Comparison of ENCODE assay signal across 14 cellular contexts in genomic region chr19:7618366-7618765, GRCh38. TPM values are rescaled to one million over a fixed set of nuclear protein-coding genes. Genes with fewer than 3 reads are reported as not detected.
DNase-seq lines count a peak whose midpoint lies in the region; ATAC-seq and TF ChIP-seq lines count a peak whose summit lies in the region.
"Had no signal": no experiment of that assay in that cellular context is flagged by ENCODE, and none has a peak within 500 bp of the region (broad histone marks: within the 10 kb centered on the region; RNA-seq: fewer than 3 reads in every experiment).

No MANE protein-coding gene starts in this region.

- TF ChIP-seq CTCF in PC-9 (conservative IDR thresholded peaks at IDR 0.05): no peak
- no peak for TF ChIP-seq CTCF in esophagus squamous epithelium (IDR thresholded peaks at IDR 0.05)
- TF ChIP-seq CTCF in psoas muscle (IDR thresholded peaks at IDR 0.05): no peak

- H3F3A ChIP-seq in PC-9 (ENCODE audit: insufficient read depth, low read depth): peaks cover 31% of the 10 kb centered on the region

- H3K4me3 ChIP-seq in PC-9 (peak overlapping the region; percentile 12; the same call in 1 of the 2 replicates), esophagus squamous epithelium (peak overlapping the region in 1 of 4 donors; percentile 7), psoas muscle (no peak overlapping the region)

- CTCF ChIA-PET in PC-9 (lab: Charles Lee): interaction anchor here (0.6 to 2.0 kb wide), 2 partner anchors 37 to 50 kb away, joined by 6 to 10 read pairs; no protein-coding TSS in a partner anchor
- CTCF ChIA-PET in HEK293T (lab: Yijun Ruan, JAX): no interaction called here

- H3K27ac ChIP-seq in PC-9 (peak overlapping the region; percentile 81), esophagus squamous epithelium (peak overlapping the region; percentile 76 to 91 (median 77)), psoas muscle (no peak overlapping the region)

- H3K9me2 ChIP-seq in PC-9 (ENCODE audit: insufficient read depth): no peaks in the 10 kb centered on the region

- H3K36me3 ChIP-seq in PC-9 (ENCODE audit: low read depth) (peaks cover 15% of the 10 kb centered on the region; the same call in 1 of the 2 replicates), esophagus squamous epithelium (peaks cover 21 to 96% (median 33%) of the 10 kb centered on the region in 3 donors), psoas muscle (ENCODE audit: insufficient read depth in 1 of 2, low read depth in 1 of 2) (peaks cover 8 to 51% of the 10 kb centered on the region in 2 donors)

- BruUV-seq in PC-9 (replicated peaks; lab: Mats Ljungman, UMichigan): no TSS peak

- peak; percentile 63 for DNase-seq in HT-29 (ENCODE audit: low spot score)
- peak; percentile 54 to 68 for DNase-seq in PC-9
- no peak for DNase-seq in esophagus squamous epithelium (lab: John Stamatoyannopoulos, UW)
- DNase-seq in psoas muscle: no peak
- DNase-seq in AG20443 (ENCODE audit: low spot score): no peak
- DNase-seq in HEK293T (ENCODE audit: extremely low spot score): no peak
- no peak for DNase-seq in activated naive CD4-positive, alpha-beta T cell (lab: John Stamatoyannopoulos, UW)
- DNase-seq: activated T-cell treated with anti-CD3 and anti-CD28 coated beads, Interleukin-2, amount 50 U/mL, for 4 hours; CD8-positive, alpha-beta memory T cell; GOT3; NCI-H187 treated with DMSO at 0.1 percent for 48 hours had no signal

- H3K4me1 ChIP-seq in PC-9 (replicated peaks; ENCODE audit: insufficient read depth) (peaks cover 30% of the 10 kb centered on the region), esophagus squamous epithelium (peaks cover 15 to 46% (median 26%) of the 10 kb centered on the region in 3 donors), psoas muscle (peaks cover 8% of the 10 kb centered on the region)

- H2AFZ ChIP-seq in PC-9: no peak overlapping the region

- no peaks in the 10 kb centered on the region for H4K20me1 ChIP-seq in PC-9 (ENCODE audit: insufficient read depth)

- no peaks in the 10 kb centered on the region for H3K27me3 ChIP-seq in PC-9 (ENCODE audit: insufficient read depth, low read depth)
- H3K27me3 ChIP-seq in esophagus squamous epithelium: no peaks in the 10 kb centered on the region
- no peaks in the 10 kb centered on the region for H3K27me3 ChIP-seq in psoas muscle (ENCODE audit: insufficient read depth in 3 of 3, low read length in 2 of 3)

- H3K9me3 ChIP-seq in PC-9 (ENCODE audit: insufficient read depth, low read depth) (no peaks in the 10 kb centered on the region), esophagus squamous epithelium (no peaks in the 10 kb centered on the region), psoas muscle (no peaks in the 10 kb centered on the region)

- peak in 3 of 4 donors; percentile 39 to 49 (median 47) for ATAC-seq in psoas muscle
- ATAC-seq in HG03457 (IDR thresholded peaks at IDR 0.05; ENCODE audit: unreplicated experiment): no peak
- ATAC-seq: activated T-cell treated with anti-CD3 and anti-CD28 coated beads, Interleukin-2, amount 50 U/mL, for 4 hours; WTC11 had no signal

- WGBS in esophagus squamous epithelium, 2 donors: 64 to 70% methylated on average over 1 to 4 of the region's 4 CpGs
- 20 to 45% (median 28%) methylated on average over 4 of the region's 4 CpGs for WGBS in psoas muscle, 3 donors

- POLR2A ChIA-PET in PC-9 (lab: Charles Lee; ENCODE audit: unreplicated experiment) (interaction anchor here (0.6 kb wide), 1 partner anchor 531 kb away, joined by 8 read pairs; no protein-coding TSS in a partner anchor), HEK293T (lab: Yijun Ruan, JAX) (interaction anchor here (0.9 to 2.2 kb wide), 2 partner anchors 9 to 11 kb away, joined by 3 to 8 read pairs; partner anchors contain the start of genes PET100 and XAB2)

- no peaks in the 10 kb centered on the region for H3K79me2 ChIP-seq in PC-9 (ENCODE audit: low read depth)

- no peak for TF ChIP-seq POLR2A in esophagus squamous epithelium (IDR thresholded peaks at IDR 0.05)

- H3K4me2 ChIP-seq in PC-9: peak overlapping the region; percentile 71

- intact Hi-C loops in PC-9 (cut with micrococcal nuclease; ENCODE audit: unreplicated experiment) (loop anchor here (2.0 kb wide), 2 partner anchors 50 to 60 kb away; no protein-coding TSS in a partner anchor), esophagus squamous epithelium (cut with DNase I) (no loop called here), psoas muscle (cut with DNase I) (loop anchor here in 1 of 2 donors (5.0 kb wide), 1 partner anchor 516 kb away; no protein-coding TSS in a partner anchor)

TF ChIP-seq in HEK293T, 16 proteins besides CTCF, POLR2A, EP300 and RAD21:
- TF ChIP-seq NFRKB (IDR thresholded peaks at IDR 0.05) (no peak), CTBP1 (IDR thresholded peaks at IDR 0.05; ENCODE audit: borderline replicate concordance) (no peak), FOXM1 (IDR thresholded peaks at IDR 0.05; ENCODE audit: borderline replicate concordance) (no peak), FOXK2 (IDR thresholded peaks at IDR 0.05) (no peak), ELF4 (IDR thresholded peaks at IDR 0.05) (no peak), FOXA1 (IDR thresholded peaks at IDR 0.05) (no peak), L3MBTL2 (conservative IDR thresholded peaks at IDR 0.05) (no peak), SP1 (IDR thresholded peaks at IDR 0.05) (no peak), BHLHE40 (IDR thresholded peaks at IDR 0.05; ENCODE audit: borderline replicate concordance) (no peak), ARNT (IDR thresholded peaks at IDR 0.05) (no peak), SUZ12 (IDR thresholded peaks at IDR 0.05) (no peak)

RNA-seq across cellular contexts. Expression of gene XAB2, which starts 11.0 kb away (rescaled TPM):
- total RNA-seq in HT-29 (2014; rRNA removed; shearing (Covaris generic)): 48.4 and 51.9 TPM in 2 replicates
- total RNA-seq in PC-9 (2021) (44.9 and 51.3 TPM in 2 replicates), esophagus squamous epithelium (10 to 100 TPM; 20.3 to 34.1 (median 27.8) TPM), psoas muscle (10 to 100 TPM; 19.2 to 36.3 (median 26.6) TPM)
- polyA plus RNA-seq in psoas muscle: 10 to 100 TPM; 23.5 to 29.7 (median 24.1) TPM

RNA-seq across cellular contexts. Expression of gene PET100, which starts 11.2 kb away (rescaled TPM):
- 26.6 and 27.7 TPM in 2 replicates for total RNA-seq in HT-29 (2014; rRNA removed; shearing (Covaris generic))
- total RNA-seq in PC-9 (2021) (149 and 222 TPM in 2 replicates), esophagus squamous epithelium (10 to 100 TPM; 22.9 to 43.1 (median 25.7) TPM), psoas muscle (100 to 1,000 TPM in 2 of 4 donors, 10 to 100 TPM in 2; 88.9 to 112 (median 101) TPM)
- 10 to 100 TPM; 49.6 to 93.1 (median 49.7) TPM for polyA plus RNA-seq in psoas muscle

RNA-seq across cellular contexts. Expression of gene PCP2, which starts 15.2 kb away (rescaled TPM):
- total RNA-seq in HT-29 (2014; rRNA removed; shearing (Covaris generic)): not detected in 2 replicates
- 0.92 and 1.0 TPM in 2 replicates for total RNA-seq in PC-9 (2021)
- total RNA-seq in esophagus squamous epithelium: under 1 TPM in 2 of 4 donors, not detected in 2; 0.53 to 0.57 TPM
- total RNA-seq in psoas muscle: not detected
- under 1 TPM in 1 of 3 donors, not detected in 2; 0.20 TPM for polyA plus RNA-seq in psoas muscle
- total RNA-seq: bronchial epithelial cell had no signal
- polyA plus RNA-seq: CD8-positive, alpha-beta memory T cell had no signal

RNA-seq across cellular contexts. Expression of gene STXBP2, which starts 18.5 kb away (rescaled TPM):
- 66.4 and 73.3 TPM in 2 replicates for total RNA-seq in HT-29 (2014; rRNA removed; shearing (Covaris generic))
- total RNA-seq in PC-9 (2021) (148 and 201 TPM in 2 replicates), esophagus squamous epithelium (10 to 100 TPM; 44.7 to 76.6 (median 55.2) TPM), psoas muscle (1 to 10 TPM; 2.7 to 4.5 (median 3.6) TPM)
- polyA plus RNA-seq in psoas muscle: 1 to 10 TPM in 2 of 3 donors, under 1 TPM in 1; 0.55 to 2.4 (median 1.7) TPM

RNA-seq across cellular contexts. Expression of gene CAMSAP3, which starts 22.7 kb away (rescaled TPM):
- 29.8 and 37.0 TPM in 2 replicates for total RNA-seq in HT-29 (2014; rRNA removed; shearing (Covaris generic))
- 25.9 and 27.8 TPM in 2 replicates for total RNA-seq in PC-9 (2021)
- total RNA-seq in esophagus squamous epithelium: 10 to 100 TPM in 2 of 4 donors, 1 to 10 TPM in 2; 9.3 to 45.5 (median 14.1) TPM
- under 1 TPM in 2 of 4 donors, not detected in 2; 0.14 to 0.15 TPM for total RNA-seq in psoas muscle
- under 1 TPM in 2 of 3 donors, not detected in 1; 0.03 to 0.04 TPM for polyA plus RNA-seq in psoas muscle

Comparison
In these comparisons a context has a peak if more than half of its experiments do, and no peak if none do; other contexts are left out.
1. DNase-seq: peak in HT-29 (single experiment) and PC-9 (2 of 2); none in esophagus squamous epithelium (single experiment), psoas muscle (0 of 2), AG20443 (single experiment), HEK293T (single experiment) and activated naive CD4-positive, alpha-beta T cell (0 of 4).